Comparison of ENCODE assay signal across 31 cellular contexts in the genomic region with DNA sequence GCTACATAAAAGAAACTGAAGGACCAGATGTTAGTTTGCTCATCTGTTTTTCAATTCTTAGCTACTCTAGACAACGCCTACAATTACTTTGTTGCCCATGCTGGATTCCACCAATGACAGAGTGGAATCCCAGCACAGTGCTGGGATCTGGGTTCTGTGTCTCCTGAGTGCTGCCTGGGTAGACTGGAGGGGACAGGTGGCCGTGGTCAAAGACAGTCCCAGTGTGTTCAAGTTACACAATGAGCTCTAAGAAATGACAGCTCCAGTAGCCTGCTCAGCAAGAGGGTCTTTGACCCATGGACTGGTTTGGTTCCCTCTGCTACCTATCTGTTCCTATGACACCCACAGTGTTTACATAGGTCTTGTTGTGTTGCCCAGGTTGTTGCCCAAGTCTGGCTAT.
"Had no signal": no experiment of that assay in that cellular context is flagged by ENCODE, and none has a peak within 500 bp of the region (broad histone marks: within the 10 kb centered on the region; RNA-seq: fewer than 3 reads in every experiment).

No MANE protein-coding gene starts in this region.

- H3K4me3 Mint-ChIP-seq: immature natural killer cell; mesothelial cell of epicardium; naive thymus-derived CD8-positive, alpha-beta T cell; nephron; neural crest cell; stimulated activated memory B cell treated with anti-CD40 and anti-IgM and Interleukin-4, amounts not matched to agents 10 μg/mL and 1 μg/mL and 100 μg/mL, for 72 hours; stimulated activated naive CD8-positive, alpha-beta T cell treated with anti-CD3 and anti-CD28 coated beads, Interleukin-15, amount 100 ng/mL, for 72 hours had no signal

- DNase-seq: head of caudate nucleus; hypothalamus; immature natural killer cell; kidney; left colon; lower lobe of right lung; mammary epithelial cell; mesenchymal stem cell; naive thymus-derived CD8-positive, alpha-beta T cell; nucleus accumbens; small intestine; spleen; stimulated activated CD4-positive, alpha-beta T cell treated with anti-CD3 and anti-CD28 coated beads, Interleukin-1b, Interleukin-23, amount 100 ng/mL, for 48 hours; stimulated activated CD4-positive, alpha-beta T cell treated with anti-CD3 and anti-CD28 coated beads, Interleukin-2, amount 100 ng/mL, for 48 hours; stimulated activated CD4-positive, alpha-beta T cell treated with anti-CD3 and anti-CD28 coated beads, Interleukin-4, amount 100 ng/mL, for 4 hours; stimulated activated CD8-positive, alpha-beta memory T cell treated with anti-CD3 and anti-CD28 coated beads, Interleukin-4, amount 100 ng/mL, for 48 hours; stimulated activated naive CD4-positive, alpha-beta T cell treated with Interleukin-2 at 50 U/mL for 16 hours; stimulated activated naive CD8-positive, alpha-beta T cell treated with anti-CD3 and anti-CD28 coated beads, Interleukin-15, amount 100 ng/mL, for 72 hours; substantia nigra; upper lobe of left lung had no signal

- H3K9ac ChIP-seq: parathyroid adenoma had no signal

- H3K9me3 ChIP-seq: left lung, lower lobe of right lung, right atrium auricular region, spleen, tibial nerve, upper lobe of left lung, vagina had no signal

- H2AFZ ChIP-seq: parathyroid adenoma had no signal

- H3K4me3 ChIP-seq: left lung, lower lobe of right lung, right atrium auricular region, spleen, tibial nerve, upper lobe of left lung, vagina had no signal

- H3K27me3 ChIP-seq: left lung, right atrium auricular region, spleen, tibial nerve, upper lobe of left lung, vagina had no signal

- H3K4me1 Mint-ChIP-seq: immature natural killer cell; mesothelial cell of epicardium; naive thymus-derived CD8-positive, alpha-beta T cell; nephron; neural crest cell; stimulated activated memory B cell treated with anti-CD40 and anti-IgM and Interleukin-4, amounts not matched to agents 10 μg/mL and 1 μg/mL and 100 μg/mL, for 72 hours; stimulated activated naive CD8-positive, alpha-beta T cell treated with anti-CD3 and anti-CD28 coated beads, Interleukin-15, amount 100 ng/mL, for 72 hours had no signal

- ATAC-seq: left colon; left lung; lower lobe of right lung; naive thymus-derived CD8-positive, alpha-beta T cell; sciatic nerve; stimulated activated memory B cell treated with anti-CD40 and anti-IgM and Interleukin-4, amounts not matched to agents 10 μg/mL and 1 μg/mL and 100 μg/mL, for 72 hours; stimulated activated naive CD8-positive, alpha-beta T cell treated with anti-CD3 and anti-CD28 coated beads, Interleukin-15, amount 100 ng/mL, for 72 hours had no signal

- H3K27ac Mint-ChIP-seq: immature natural killer cell; mesothelial cell of epicardium; nephron; stimulated activated memory B cell treated with anti-CD40 and anti-IgM and Interleukin-4, amounts not matched to agents 10 μg/mL and 1 μg/mL and 100 μg/mL, for 72 hours; stimulated activated naive CD8-positive, alpha-beta T cell treated with anti-CD3 and anti-CD28 coated beads, Interleukin-15, amount 100 ng/mL, for 72 hours had no signal

- H3K79me2 ChIP-seq: parathyroid adenoma had no signal

- H3K9me3 Mint-ChIP-seq: immature natural killer cell; mesothelial cell of epicardium; naive thymus-derived CD8-positive, alpha-beta T cell; nephron; stimulated activated memory B cell treated with anti-CD40 and anti-IgM and Interleukin-4, amounts not matched to agents 10 μg/mL and 1 μg/mL and 100 μg/mL, for 72 hours; stimulated activated naive CD8-positive, alpha-beta T cell treated with anti-CD3 and anti-CD28 coated beads, Interleukin-15, amount 100 ng/mL, for 72 hours had no signal

- H3K27me3 Mint-ChIP-seq: naive thymus-derived CD8-positive, alpha-beta T cell; stimulated activated memory B cell treated with anti-CD40 and anti-IgM and Interleukin-4, amounts not matched to agents 10 μg/mL and 1 μg/mL and 100 μg/mL, for 72 hours; stimulated activated naive CD8-positive, alpha-beta T cell treated with anti-CD3 and anti-CD28 coated beads, Interleukin-15, amount 100 ng/mL, for 72 hours had no signal

- H3K27ac ChIP-seq: left lung, lower lobe of right lung, parathyroid adenoma, right atrium auricular region, spleen, tibial nerve, upper lobe of left lung, vagina had no signal

- H3K4me1 ChIP-seq: left lung, lower lobe of right lung, parathyroid adenoma, right atrium auricular region, spleen, tibial nerve, upper lobe of left lung, vagina had no signal

- FAIRE-seq: islet of Langerhans had no signal
